ENCODE assay signal across 12 cellular contexts in the genomic region with DNA sequence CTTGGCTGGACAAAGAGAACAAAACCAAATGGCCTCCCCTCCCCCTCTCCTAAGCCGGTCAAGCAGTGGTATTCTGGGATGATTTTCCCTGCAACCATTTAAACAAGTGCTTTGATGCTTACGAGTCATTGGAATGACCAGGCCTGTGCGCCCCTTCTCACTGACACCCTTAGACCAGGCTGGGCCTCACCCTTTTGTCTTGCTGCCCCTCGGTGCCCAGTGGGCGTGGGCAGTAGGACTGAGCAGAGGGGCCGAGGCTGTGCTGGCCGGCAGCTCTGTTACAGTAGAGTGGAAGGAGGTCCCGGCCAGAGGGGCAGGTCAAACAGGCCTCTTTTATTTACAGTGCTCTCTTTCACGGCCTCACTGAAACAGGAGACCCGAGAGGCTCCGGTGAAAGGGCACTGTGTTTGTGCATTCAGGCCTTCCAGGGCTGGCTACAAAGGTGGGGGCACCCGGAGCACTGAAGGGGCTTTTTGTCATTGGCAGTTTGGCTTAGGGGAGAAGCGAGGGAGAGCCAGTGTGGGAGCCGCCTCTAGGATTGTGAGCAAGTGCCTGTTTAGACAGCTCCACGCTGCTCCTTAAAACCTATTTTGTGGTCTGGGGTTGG. TPM values are rescaled to one million over a fixed set of nuclear protein-coding genes. Genes with fewer than 3 reads are reported as not detected.
DNase-seq lines count a peak whose midpoint lies in the region; ATAC-seq and TF ChIP-seq lines count a peak whose summit lies in the region.
"Had no signal": no experiment of that assay in that cellular context is flagged by ENCODE, and none has a peak within 500 bp of the region (broad histone marks: within the 10 kb centered on the region; RNA-seq: fewer than 3 reads in every experiment).

No MANE protein-coding gene starts in this region.

- H3K27me3 ChIP-seq in ectodermal cell (ENCODE audit: control insufficient read depth, insufficient read depth, low read length, poor library complexity, severe bottlenecking): no peaks in the 10 kb centered on the region

- H3K9me3 Mint-ChIP-seq in natural killer cell treated with Interleukin-12 subunit alpha and Interleukin-12 subunit beta and Interleukin-15 and Interleukin-18, amount 100 ng/mL, for 72 hours: no peaks in the 10 kb centered on the region
- H3K9me3 Mint-ChIP-seq: HFFc6 had no signal

- peak overlapping the region; percentile 94 for H3K27ac ChIP-seq in ectodermal cell (ENCODE audit: insufficient read depth, low read depth, low read length, poor library complexity, severe bottlenecking)
- peak overlapping the region; percentile 85 for H3K27ac ChIP-seq in temporal lobe (ENCODE audit: low read depth, low read length)

- DNase-seq in NB4 (ENCODE audit: low read depth): peak; percentile 68
- no peak for DNase-seq in natural killer cell treated with Interleukin-12 subunit alpha and Interleukin-12 subunit beta and Interleukin-15 and Interleukin-18, amount 100 ng/mL, for 72 hours (ENCODE audit: low spot score)
- no peak for DNase-seq in activated CD4-positive, alpha-beta T cell treated with anti-CD3 and anti-CD28 coated beads, Interleukin-2, amount 50 U/mL, for 4 hours
- no peak for DNase-seq in effector CD4-positive, alpha-beta T cell
- DNase-seq: HFFc6, MG63, NCI-H226 had no signal

- WGBS in ectodermal cell, 2 experiments: 16 to 18% methylated on average over 15 of the region's 15 CpGs

- H3K4me3 ChIP-seq in NB4 (ENCODE audit: low read depth, low read length) (no peak overlapping the region), ectodermal cell (ENCODE audit: insufficient read depth, low read depth, low read length) (no peak overlapping the region)
- H3K4me3 ChIP-seq: MG63 had no signal

- H3K4me3 Mint-ChIP-seq in natural killer cell treated with Interleukin-12 subunit alpha and Interleukin-12 subunit beta and Interleukin-15 and Interleukin-18, amount 100 ng/mL, for 72 hours: peak overlapping the region; percentile 58
- H3K4me3 Mint-ChIP-seq: HFFc6 had no signal

- peak overlapping the region; percentile 72 to 87 for H3K27ac Mint-ChIP-seq in natural killer cell treated with Interleukin-12 subunit alpha and Interleukin-12 subunit beta and Interleukin-15 and Interleukin-18, amount 100 ng/mL, for 72 hours
- H3K27ac Mint-ChIP-seq: HFFc6 had no signal

- no peaks in the 10 kb centered on the region for H3K36me3 Mint-ChIP-seq in natural killer cell treated with Interleukin-12 subunit alpha and Interleukin-12 subunit beta and Interleukin-15 and Interleukin-18, amount 100 ng/mL, for 72 hours

- peaks cover 54% of the 10 kb centered on the region for H3K4me1 ChIP-seq in ectodermal cell (ENCODE audit: control insufficient read depth, insufficient read depth, low read length)

- H3K36me3 ChIP-seq in ectodermal cell (ENCODE audit: control insufficient read depth, insufficient read depth, low read length): peaks cover 6% of the 10 kb centered on the region
- H3K36me3 ChIP-seq: MG63 had no signal

- no peak for TF ChIP-seq POLR2A in NB4 (IDR thresholded peaks at IDR 0.05; ENCODE audit: extremely low read depth, insufficient read length)

- peaks cover 65 to 90% of the 10 kb centered on the region in 2 donors for H3K4me1 Mint-ChIP-seq in natural killer cell treated with Interleukin-12 subunit alpha and Interleukin-12 subunit beta and Interleukin-15 and Interleukin-18, amount 100 ng/mL, for 72 hours (ENCODE audit: low read depth in 2 of 2)

- no peak for ATAC-seq in natural killer cell treated with Interleukin-12 subunit alpha and Interleukin-12 subunit beta and Interleukin-15 and Interleukin-18, amount 100 ng/mL, for 72 hours
- ATAC-seq in HG03442 (IDR thresholded peaks at IDR 0.05; ENCODE audit: unreplicated experiment) (no peak), GM19035 (IDR thresholded peaks at IDR 0.05; ENCODE audit: unreplicated experiment) (no peak)

- no peaks in the 10 kb centered on the region for H3K9me3 ChIP-seq in ectodermal cell (ENCODE audit: control insufficient read depth, low read length)
- H3K9me3 ChIP-seq: MG63 had no signal

- no peaks in the 10 kb centered on the region for H3K27me3 Mint-ChIP-seq in natural killer cell treated with Interleukin-12 subunit alpha and Interleukin-12 subunit beta and Interleukin-15 and Interleukin-18, amount 100 ng/mL, for 72 hours

- TF ChIP-seq CTCF in NB4 (IDR thresholded peaks at IDR 0.05; ENCODE audit: low read depth, low read length): no peak

RNA-seq across cellular contexts. Expression of a gene that starts 32.4 kb away (rescaled TPM):
- 30.2 TPM for polyA plus RNA-seq in ectodermal cell (2013, experiment 1 of 4)
- polyA plus RNA-seq in ectodermal cell (2013, experiment 2 of 4): 46.1 TPM
- 26.6 TPM for polyA plus RNA-seq in ectodermal cell (2013, experiment 3 of 4)
- polyA plus RNA-seq in ectodermal cell (2013, experiment 4 of 4): 30.9 TPM
- total RNA-seq in natural killer cell treated with Interleukin-12 subunit alpha and Interleukin-12 subunit beta and Interleukin-15 and Interleukin-18, amount 100 ng/mL, for 72 hours: 10 to 100 TPM in 1 of 2 donors, 1 to 10 TPM in 1; 2.7 to 13.1 TPM
- total RNA-seq in temporal lobe: 8.4 TPM
- total RNA-seq: HFFc6, RPMI7951 had no signal
